10 cellular contexts compared by ENCODE assay signal in genomic region chr17:47707056-47707791, GRCh38. TPM values are rescaled to one million over a fixed set of nuclear protein-coding genes. Genes with fewer than 3 reads are reported as not detected.
DNase-seq lines count a peak whose midpoint lies in the region; ATAC-seq lines count a peak whose summit lies in the region.
"Had no signal": no experiment of that assay in that cellular context is flagged by ENCODE, and none has a peak within 500 bp of the region (broad histone marks: within the 10 kb centered on the region; RNA-seq: fewer than 3 reads in every experiment).

No MANE protein-coding gene starts in this region.

- H3K9me3 ChIP-seq in skeletal muscle tissue (ENCODE audit: control insufficient read depth in 3 of 3, low read length in 3 of 3): no peaks in the 10 kb centered on the region
- H3K9me3 ChIP-seq: thoracic aorta had no signal

- CTCF ChIA-PET in activated CD4-positive, alpha-beta T cell treated with anti-CD3 and anti-CD28 coated beads for 36 hours (lab: Charles Lee): interaction anchor here (0.7 to 3.4 kb wide), 9 partner anchors 8 to 35 kb away, joined by 3 to 45 read pairs (median 4); partner anchors contain the start of gene TBX21

- peak overlapping the region; percentile 99 for H3K27ac Mint-ChIP-seq in activated CD4-positive, alpha-beta T cell treated with anti-CD3 and anti-CD28 coated beads for 36 hours

- no peak overlapping the region for H3K4me3 Mint-ChIP-seq in activated CD4-positive, alpha-beta T cell treated with anti-CD3 and anti-CD28 coated beads for 36 hours

- peaks cover 0 to 3% (median 0%) of the 10 kb centered on the region in 3 donors for H3K27me3 ChIP-seq in skeletal muscle tissue (ENCODE audit: control insufficient read depth in 3 of 3, insufficient read depth in 3 of 3, low read length in 3 of 3)

- peaks cover 75% of the 10 kb centered on the region for H3K4me1 Mint-ChIP-seq in activated CD4-positive, alpha-beta T cell treated with anti-CD3 and anti-CD28 coated beads for 36 hours

- peak overlapping the region in 2 of 3 donors; percentile 1 to 45 for H3K9ac ChIP-seq in skeletal muscle tissue (ENCODE audit: low read depth in 1 of 3, low read length in 3 of 3)

- peaks cover 22 to 32% (median 24%) of the 10 kb centered on the region in 3 donors for H3K4me1 ChIP-seq in skeletal muscle tissue (ENCODE audit: control insufficient read depth in 3 of 3, insufficient read depth in 3 of 3, low read length in 3 of 3)

- no peak for ATAC-seq in activated CD4-positive, alpha-beta T cell treated with anti-CD3 and anti-CD28 coated beads for 36 hours
- no peak for ATAC-seq in HG03469 (IDR thresholded peaks at IDR 0.05; ENCODE audit: unreplicated experiment)

- no peaks in the 10 kb centered on the region for H3K27me3 Mint-ChIP-seq in activated CD4-positive, alpha-beta T cell treated with anti-CD3 and anti-CD28 coated beads for 36 hours

- intact Hi-C loops in activated CD4-positive, alpha-beta T cell treated with anti-CD3 and anti-CD28 coated beads for 36 hours (cut with DNase I, micrococcal nuclease): no loop called here

- no peak for DNase-seq in activated CD4-positive, alpha-beta T cell treated with anti-CD3 and anti-CD28 coated beads for 36 hours
- no peak for DNase-seq in activated CD4-positive, alpha-beta T cell treated with anti-CD3 and anti-CD28 coated beads for 48 hours
- DNase-seq in RPMI7951 (ENCODE audit: low read depth) (peak; percentile 54), globus pallidus (ENCODE audit: low spot score) (peak; percentile 84), SIG-M5 treated with dmso at 0.1 percent for 504 hours (lab: John Stamatoyannopoulos, UW; ENCODE audit: unreplicated experiment) (no peak), GDM1 (lab: John Stamatoyannopoulos, UW) (no peak)

- POLR2A ChIA-PET in activated CD4-positive, alpha-beta T cell treated with anti-CD3 and anti-CD28 coated beads for 36 hours (lab: Charles Lee): interaction anchor here (3.3 kb wide), 1 partner anchor 11 kb away, joined by 29 read pairs; no protein-coding TSS in a partner anchor

- H3K4me3 ChIP-seq in skeletal muscle tissue (ENCODE audit: low read length in 3 of 3): no peak overlapping the region
- H3K4me3 ChIP-seq: thoracic aorta had no signal

- H3K36me3 Mint-ChIP-seq in activated CD4-positive, alpha-beta T cell treated with anti-CD3 and anti-CD28 coated beads for 36 hours (ENCODE audit: low read depth): peaks cover 53% of the 10 kb centered on the region

- H3K9me3 Mint-ChIP-seq in activated CD4-positive, alpha-beta T cell treated with anti-CD3 and anti-CD28 coated beads for 36 hours (ENCODE audit: low read depth): no peaks in the 10 kb centered on the region

- no peak overlapping the region for H3K27ac ChIP-seq in skeletal muscle tissue (ENCODE audit: low read depth, low read length)
- H3K27ac ChIP-seq: thoracic aorta had no signal

- H3K36me3 ChIP-seq in skeletal muscle tissue (ENCODE audit: control insufficient read depth in 3 of 3, insufficient read depth in 3 of 3, low read length in 3 of 3): peaks cover 7 to 12% (median 10%) of the 10 kb centered on the region in 3 donors

RNA-seq across cellular contexts. Expression of gene TBKBP1, which starts 13.3 kb away (rescaled TPM):
- 10 to 100 TPM; 21.8 to 23.1 TPM for total RNA-seq in activated CD4-positive, alpha-beta T cell treated with anti-CD3 and anti-CD28 coated beads for 36 hours
- total RNA-seq in RPMI7951 (2014; rRNA removed; shearing (Covaris generic)): 0.48 and 1.3 TPM in 2 replicates
- 7.8 TPM for total RNA-seq in skeletal muscle tissue

RNA-seq across cellular contexts. Expression of gene TBX21, which starts 25.8 kb away (rescaled TPM):
- 10 to 100 TPM; 73.4 to 76.8 TPM for total RNA-seq in activated CD4-positive, alpha-beta T cell treated with anti-CD3 and anti-CD28 coated beads for 36 hours
- not detected in 2 replicates for total RNA-seq in RPMI7951 (2014; rRNA removed; shearing (Covaris generic))
- not detected for total RNA-seq in skeletal muscle tissue
- total RNA-seq: bronchial epithelial cell had no signal

RNA-seq across cellular contexts. Expression of gene KPNB1, which starts 57.5 kb away (rescaled TPM):
- total RNA-seq in activated CD4-positive, alpha-beta T cell treated with anti-CD3 and anti-CD28 coated beads for 36 hours: 100 to 1,000 TPM; 640 to 656 TPM
- total RNA-seq in RPMI7951 (2014; rRNA removed; shearing (Covaris generic)): 237 and 268 TPM in 2 replicates
- 119 TPM for total RNA-seq in skeletal muscle tissue

Comparison
In these comparisons a context has a peak if more than half of its experiments do, and no peak if none do; other contexts are left out.
1. DNase-seq: peak in RPMI7951 (single experiment) and globus pallidus (single experiment); none in activated CD4-positive, alpha-beta T cell treated with anti-CD3 and anti-CD28 coated beads for 36 hours (single experiment), activated CD4-positive, alpha-beta T cell treated with anti-CD3 and anti-CD28 coated beads for 48 hours (single experiment), SIG-M5 treated with dmso at 0.1 percent for 504 hours (single experiment) and GDM1 (single experiment).
2. RNA of gene TBX21, which starts 25.8 kb away (total RNA-seq): 73.4 to 76.8 TPM in activated CD4-positive, alpha-beta T cell treated with anti-CD3 and anti-CD28 coated beads for 36 hours; not detected in RPMI7951 and not detected in skeletal muscle tissue (single experiment); every median in the first group is over 10 times any median in the second.